9 cellular contexts compared by ENCODE assay signal in genomic region chr1:13228343-13228781, GRCh38. TPM values are rescaled to one million over a fixed set of nuclear protein-coding genes. Genes with fewer than 3 reads are reported as not detected.
DNase-seq lines count a peak whose midpoint lies in the region; ATAC-seq and TF ChIP-seq lines count a peak whose summit lies in the region.
"Had no signal": no experiment of that assay in that cellular context is flagged by ENCODE, and none has a peak within 500 bp of the region (broad histone marks: within the 10 kb centered on the region; RNA-seq: fewer than 3 reads in every experiment).

No MANE protein-coding gene starts in this region.

- no peaks in the 10 kb centered on the region for H3K9me3 ChIP-seq in DOHH2 (ENCODE audit: control insufficient read depth, insufficient read depth, low read length)
- no peaks in the 10 kb centered on the region for H3K9me3 ChIP-seq in MG63
- no peaks in the 10 kb centered on the region for H3K9me3 ChIP-seq in psoas muscle

- H3K27me3 ChIP-seq in DOHH2 (ENCODE audit: control insufficient read depth, low read length) = no peaks in the 10 kb centered on the region
- peaks cover 11% of the 10 kb centered on the region; the same call in 1 of the 2 replicates for H3K27me3 ChIP-seq in MG63
- peaks cover 0 to 6% (median 2%) of the 10 kb centered on the region in 3 donors for H3K27me3 ChIP-seq in psoas muscle (ENCODE audit: insufficient read depth in 3 of 3, low read length in 2 of 3)

- no peaks in the 10 kb centered on the region for H4K20me1 ChIP-seq in DOHH2 (ENCODE audit: control insufficient read depth, insufficient read depth, low read depth, low read length)

- H3K4me3 ChIP-seq in DOHH2 (ENCODE audit: low read length) (no peak overlapping the region), MG63 (no peak overlapping the region), psoas muscle (no peak overlapping the region)

- H3K79me2 ChIP-seq in DOHH2 (ENCODE audit: control insufficient read depth, low read length) = no peaks in the 10 kb centered on the region

- H3K4me1 ChIP-seq in DOHH2 (ENCODE audit: control insufficient read depth, low read length) (no peaks in the 10 kb centered on the region), psoas muscle (no peaks in the 10 kb centered on the region)

- 68 to 74% (median 73%) methylated on average over 7 of the region's 7 CpGs for WGBS in psoas muscle, 3 donors

- no peaks in the 10 kb centered on the region for H3K9me2 ChIP-seq in DOHH2 (replicated peaks; ENCODE audit: control insufficient read depth, low read length)

- H3K27ac ChIP-seq in DOHH2 (ENCODE audit: low read depth, low read length) (no peak overlapping the region), psoas muscle (no peak overlapping the region)

- H3K36me3 ChIP-seq in DOHH2 (ENCODE audit: control insufficient read depth, low read length) = no peaks in the 10 kb centered on the region
- H3K36me3 ChIP-seq in MG63 = no peaks in the 10 kb centered on the region
- H3K36me3 ChIP-seq in psoas muscle (ENCODE audit: insufficient read depth in 1 of 2, low read depth in 1 of 2) = no peaks in the 10 kb centered on the region

- peak; percentile 64 for TF ChIP-seq CTCF in DOHH2 (IDR thresholded peaks at IDR 0.05; ENCODE audit: low read depth, low read length, poor library complexity, severe bottlenecking)
- peak; percentile 17 for TF ChIP-seq CTCF in psoas muscle (IDR thresholded peaks at IDR 0.05)

- no peaks in the 10 kb centered on the region for H3F3A ChIP-seq in DOHH2 (ENCODE audit: control insufficient read depth, insufficient read depth)

- DNase-seq in MG63 (peak; percentile 20), activated T-cell treated with anti-CD3 and anti-CD28 coated beads for 48 hours (ENCODE audit: low read depth) (peak; percentile 25), psoas muscle (peak in 1 of 2 donors; percentile 26), amygdala (lab: John Stamatoyannopoulos, UW) (no peak), SK-N-DZ (ENCODE audit: low spot score) (no peak)

- no peak overlapping the region for H3K4me2 ChIP-seq in DOHH2 (ENCODE audit: low read length)

- intact Hi-C loops in psoas muscle (cut with DNase I) = no loop called here

- no peak for ATAC-seq in psoas muscle
- no peak for ATAC-seq in HG03108 (IDR thresholded peaks at IDR 0.05; ENCODE audit: unreplicated experiment)
- no peak for ATAC-seq in GM19023 (IDR thresholded peaks at IDR 0.05; ENCODE audit: unreplicated experiment)

RNA-seq across cellular contexts. Expression of gene PRAMEF18, which starts 2.4 kb away (rescaled TPM):
- total RNA-seq in MG63 (2014; rRNA removed; shearing (Covaris generic); ENCODE audit: low replicate concordance) = not detected in 2 replicates
- total RNA-seq in psoas muscle = not detected
- not detected for polyA plus RNA-seq in psoas muscle
- not detected in 2 replicates for polyA plus RNA-seq in SK-N-DZ (2014; cell fraction: cytosol; rRNA removed)
- not detected in 2 replicates for polyA plus RNA-seq in SK-N-DZ (2014; cell fraction: nucleus; rRNA removed)
- total RNA-seq: glomerular endothelial cell had no signal

RNA-seq across cellular contexts. Expression of gene PRAMEF5, which starts 25.6 kb away (rescaled TPM):
- not detected in 2 replicates for total RNA-seq in MG63 (2014; rRNA removed; shearing (Covaris generic); ENCODE audit: low replicate concordance)
- total RNA-seq in psoas muscle = not detected
- not detected for polyA plus RNA-seq in psoas muscle
- polyA plus RNA-seq in SK-N-DZ (2014; cell fraction: cytosol; rRNA removed) = not detected in 2 replicates
- not detected in 2 replicates for polyA plus RNA-seq in SK-N-DZ (2014; cell fraction: nucleus; rRNA removed)
- total RNA-seq: glomerular endothelial cell had no signal

RNA-seq across cellular contexts. Expression of gene PRAMEF13, which starts 27.2 kb away (rescaled TPM):
- total RNA-seq in MG63 (2014; rRNA removed; shearing (Covaris generic); ENCODE audit: low replicate concordance) = not detected in 2 replicates
- not detected for total RNA-seq in psoas muscle
- not detected for polyA plus RNA-seq in psoas muscle
- polyA plus RNA-seq in SK-N-DZ (2014; cell fraction: cytosol; rRNA removed) = not detected in 2 replicates
- not detected in 2 replicates for polyA plus RNA-seq in SK-N-DZ (2014; cell fraction: nucleus; rRNA removed)
- total RNA-seq: glomerular endothelial cell had no signal

RNA-seq across cellular contexts. Expression of gene PRAMEF8, which starts 56.6 kb away (rescaled TPM):
- total RNA-seq in MG63 (2014; rRNA removed; shearing (Covaris generic); ENCODE audit: low replicate concordance) = not detected in 2 replicates
- total RNA-seq in psoas muscle = not detected
- not detected for polyA plus RNA-seq in psoas muscle
- not detected in 2 replicates for polyA plus RNA-seq in SK-N-DZ (2014; cell fraction: cytosol; rRNA removed)
- not detected in 2 replicates for polyA plus RNA-seq in SK-N-DZ (2014; cell fraction: nucleus; rRNA removed)
- total RNA-seq: glomerular endothelial cell had no signal

RNA-seq across cellular contexts. Expression of gene PRAMEF9, which starts 56.7 kb away (rescaled TPM):
- total RNA-seq in MG63 (2014; rRNA removed; shearing (Covaris generic); ENCODE audit: low replicate concordance) = not detected in 2 replicates
- not detected for total RNA-seq in psoas muscle
- polyA plus RNA-seq in psoas muscle = not detected
- polyA plus RNA-seq in SK-N-DZ (2014; cell fraction: cytosol; rRNA removed) = not detected in 2 replicates
- polyA plus RNA-seq in SK-N-DZ (2014; cell fraction: nucleus; rRNA removed) = not detected in 2 replicates
- total RNA-seq: glomerular endothelial cell had no signal

Comparison
In these comparisons a context has a peak if more than half of its experiments do, and no peak if none do; other contexts are left out.
1. DNase-seq: peak in MG63 (single experiment) and activated T-cell treated with anti-CD3 and anti-CD28 coated beads for 48 hours (single experiment); none in amygdala (0 of 56) and SK-N-DZ (single experiment).